2 cellular contexts compared by ENCODE assay signal in genomic region chr3:32373844-32374243, GRCh38.
A peak's percentile ranks its signal among the peaks of the same experiment; 100 is the strongest.
TF ChIP-seq lines count a peak whose summit lies in the region.

No MANE protein-coding gene starts in this region.

TF ChIP-seq in IMR-90, 13 proteins besides CTCF, POLR2A, EP300 and RAD21 (continued from another document):
- TF ChIP-seq USF2 (IDR thresholded peaks at IDR 0.05; ENCODE audit: low read depth, low read length) (0 out of 2 replicates have a peak, but pooled peaks have one; percentile 3), MAFK (IDR thresholded peaks at IDR 0.05; ENCODE audit: low read depth, low read length) (no peak), NFE2L2 (IDR thresholded peaks at IDR 0.05; ENCODE audit: low read depth, low read length) (no peak)

TF ChIP-seq in WTC11, 78 proteins besides CTCF, POLR2A, EP300 and RAD21:
- no peak for TF ChIP-seq E2F1 (CRISPR knock-in tag; IDR thresholded peaks at IDR 0.05)
- peak; percentile 82 for TF ChIP-seq USF2 (CRISPR knock-in tag; IDR thresholded peaks at IDR 0.05)
- TF ChIP-seq SMAD4 (CRISPR knock-in tag; IDR thresholded peaks at IDR 0.05): no peak
- TF ChIP-seq ZNF671 (CRISPR knock-in tag; IDR thresholded peaks at IDR 0.05): no peak
- TF ChIP-seq SMAD3 (CRISPR knock-in tag; IDR thresholded peaks at IDR 0.05; ENCODE audit: borderline replicate concordance): no peak
- no peak for TF ChIP-seq ZBTB21 (CRISPR knock-in tag; IDR thresholded peaks at IDR 0.05; ENCODE audit: borderline replicate concordance)
- no peak for TF ChIP-seq TP53 (CRISPR knock-in tag; IDR thresholded peaks at IDR 0.05)
- TF ChIP-seq ZNF512 (CRISPR knock-in tag; IDR thresholded peaks at IDR 0.05; ENCODE audit: borderline replicate concordance): no peak
- TF ChIP-seq ZMAT4 (CRISPR knock-in tag; IDR thresholded peaks at IDR 0.05): no peak
- TF ChIP-seq ESRRA (CRISPR knock-in tag; IDR thresholded peaks at IDR 0.05; ENCODE audit: borderline replicate concordance): no peak
- no peak for TF ChIP-seq TEAD1 (CRISPR knock-in tag; IDR thresholded peaks at IDR 0.05)
- TF ChIP-seq NFYB (CRISPR knock-in tag; conservative IDR thresholded peaks at IDR 0.05; ENCODE audit: low read depth): 0 out of 2 replicates have a peak, but pooled peaks have one; percentile 19
- no peak for TF ChIP-seq PRRX2 (CRISPR knock-in tag; IDR thresholded peaks at IDR 0.05)
